8 cellular contexts compared by ENCODE assay signal in the genomic region with DNA sequence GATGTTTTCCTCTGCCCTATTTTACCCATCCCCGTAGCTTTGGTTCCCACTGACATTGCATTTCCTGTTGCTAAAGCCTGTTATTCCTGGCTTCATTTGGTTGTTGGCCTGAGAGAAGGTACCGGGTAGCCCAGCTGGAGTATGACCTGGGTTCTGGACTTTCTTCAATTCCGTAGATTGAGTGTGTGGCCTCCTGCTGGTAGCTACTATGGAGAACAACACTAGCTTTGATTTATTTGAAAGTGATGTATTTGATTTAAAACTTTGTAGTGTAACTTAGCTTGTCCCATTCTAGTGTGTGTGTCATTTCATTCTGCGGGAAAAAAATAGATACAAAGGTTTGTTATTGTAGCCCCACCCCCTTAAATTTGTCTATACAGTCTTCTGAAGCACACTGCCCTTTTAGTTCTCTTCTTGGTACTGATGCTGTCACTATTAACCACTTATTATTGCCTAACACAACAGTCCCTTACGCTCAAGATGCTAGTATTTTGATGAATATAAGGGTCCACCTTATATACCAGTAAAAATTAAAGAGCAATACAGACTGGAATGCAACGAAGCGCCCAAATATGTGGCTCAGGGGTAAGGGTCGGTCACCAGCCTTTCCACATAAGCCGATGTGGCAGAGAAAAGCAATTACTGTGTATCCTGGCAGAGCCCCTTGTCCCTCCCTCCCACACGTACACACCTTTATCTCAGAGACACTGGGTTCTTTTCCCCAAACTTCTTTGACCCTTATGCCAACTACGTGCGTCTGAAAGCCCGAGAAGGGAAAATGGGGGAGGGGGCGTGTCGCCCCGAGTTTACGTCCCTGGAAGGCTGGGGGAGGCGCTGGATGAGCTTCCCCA. TPM values are rescaled to one million over a fixed set of nuclear protein-coding genes. Genes with fewer than 3 reads are reported as not detected.
DNase-seq lines count a peak whose midpoint lies in the region; ATAC-seq and TF ChIP-seq lines count a peak whose summit lies in the region.

No MANE protein-coding gene starts in this region.

- H3K4me3 ChIP-seq in RWPE2 (ENCODE audit: severe bottlenecking) (peak overlapping the region; percentile 58), duodenal mucosa (ENCODE audit: low read depth in 1 of 2, low read length in 2 of 2) (peak overlapping the region; percentile 77 to 95), thymus (ENCODE audit: low read length) (peak overlapping the region; percentile 92)

- H3K27me3 ChIP-seq in RWPE2 (ENCODE audit: insufficient read depth, poor library complexity, severe bottlenecking), result no peaks in the 10 kb centered on the region
- H3K27me3 ChIP-seq in duodenal mucosa (ENCODE audit: control insufficient read depth in 1 of 2, insufficient read depth in 2 of 2, low read length in 2 of 2), result no peaks in the 10 kb centered on the region
- no peaks in the 10 kb centered on the region for H3K27me3 ChIP-seq in thymus (ENCODE audit: control insufficient read depth, insufficient read depth)

- H3K4me1 ChIP-seq in RWPE2 (ENCODE audit: insufficient read depth, poor library complexity, severe bottlenecking), result peaks cover 6% of the 10 kb centered on the region
- peaks cover 18 to 22% of the 10 kb centered on the region in 2 donors for H3K4me1 ChIP-seq in duodenal mucosa (ENCODE audit: control insufficient read depth in 1 of 2, insufficient read depth in 2 of 2, low read length in 2 of 2)
- peaks cover 3% of the 10 kb centered on the region for H3K4me1 ChIP-seq in thymus (ENCODE audit: control insufficient read depth, insufficient read depth, low read length)

- ATAC-seq in HG02852 (IDR thresholded peaks at IDR 0.05; ENCODE audit: unreplicated experiment) (peak; percentile 1), RWPE2 (ENCODE audit: low read depth) (peak; percentile 31)

- DNase-seq in NCI-H146 (lab: John Stamatoyannopoulos, UW) (peak; percentile 1), NCI-H146 treated with DMSO at 0.1 percent for 48 hours (lab: John Stamatoyannopoulos, UW; ENCODE audit: unreplicated experiment) (no peak), RWPE2 (ENCODE audit: low spot score) (no peak), lung microvascular endothelial cell (ENCODE audit: low read depth in 2 of 2) (peak; percentile 70 to 77), NCI-H2081 treated with DMSO at 0.1 percent for 48 hours (lab: John Stamatoyannopoulos, UW) (no peak)

- H3K9me3 ChIP-seq in RWPE2 (ENCODE audit: severe bottlenecking) (no peaks in the 10 kb centered on the region), duodenal mucosa (ENCODE audit: control insufficient read depth in 1 of 2, low read length in 2 of 2) (no peaks in the 10 kb centered on the region), thymus (ENCODE audit: control insufficient read depth) (no peaks in the 10 kb centered on the region)

- H3K27ac ChIP-seq in RWPE2 (ENCODE audit: poor library complexity, severe bottlenecking) (peak overlapping the region; percentile 67), duodenal mucosa (ENCODE audit: low read depth, low read length) (peak overlapping the region; percentile 76), thymus (ENCODE audit: low read depth) (peak overlapping the region; percentile 48)

- 20% methylated on average over 18 of the region's 18 CpGs for WGBS in thymus

- H3K36me3 ChIP-seq in RWPE2 (ENCODE audit: low read depth), result peaks cover 29% of the 10 kb centered on the region
- peaks cover 6 to 27% of the 10 kb centered on the region in 2 donors for H3K36me3 ChIP-seq in duodenal mucosa (ENCODE audit: control insufficient read depth in 1 of 2, insufficient read depth in 2 of 2, low read length in 2 of 2)
- H3K36me3 ChIP-seq in thymus (ENCODE audit: control insufficient read depth, insufficient read depth), result peaks cover 6% of the 10 kb centered on the region

- TF ChIP-seq CTCF in RWPE2 (IDR thresholded peaks at IDR 0.05; ENCODE audit: poor library complexity, severe bottlenecking), result peak; percentile 63

- H3K9ac ChIP-seq in duodenal mucosa (ENCODE audit: low read depth in 1 of 2, low read length in 2 of 2), result peak overlapping the region; percentile 85 to 89

RNA-seq across cellular contexts. Expression of gene MOV10, which starts 0.6 kb away (rescaled TPM):
- total RNA-seq in lung microvascular endothelial cell, result 35.5 and 39.5 TPM in 2 replicates
- polyA plus RNA-seq in thymus, result 62.9 TPM

RNA-seq across cellular contexts. Expression of gene RHOC, which starts 33.1 kb away (rescaled TPM):
- total RNA-seq in lung microvascular endothelial cell, result 538 and 654 TPM in 2 replicates
- 227 TPM for polyA plus RNA-seq in thymus

RNA-seq across cellular contexts. Expression of gene PPM1J, which starts 41.3 kb away (rescaled TPM):
- total RNA-seq in lung microvascular endothelial cell, result 0.65 and 0.79 TPM in 2 replicates
- 8.4 TPM for polyA plus RNA-seq in thymus

RNA-seq across cellular contexts. Expression of gene CAPZA1, which starts 54.2 kb away (rescaled TPM):
- 154 and 166 TPM in 2 replicates for total RNA-seq in lung microvascular endothelial cell
- 149 TPM for polyA plus RNA-seq in thymus

RNA-seq across cellular contexts. Expression of gene ST7L, which starts 54.9 kb away (rescaled TPM):
- 9.2 and 17.3 TPM in 2 replicates for total RNA-seq in lung microvascular endothelial cell
- polyA plus RNA-seq in thymus, result 13.4 TPM

Comparison
In these comparisons a context has a peak if more than half of its experiments do, and no peak if none do; other contexts are left out.
1. DNase-seq: peak in NCI-H146 (single experiment) and lung microvascular endothelial cell (2 of 2); none in NCI-H146 treated with DMSO at 0.1 percent for 48 hours (single experiment), RWPE2 (single experiment) and NCI-H2081 treated with DMSO at 0.1 percent for 48 hours (single experiment).
2. Peak in every context shown above with its lines, with median percentiles within 50 percentile points of each other: H3K27ac ChIP-seq and H3K4me3 ChIP-seq.